17 cellular contexts compared by ENCODE assay signal in genomic region chr2:154945977-154946376, GRCh38.
DNase-seq lines count a peak whose midpoint lies in the region; FAIRE-seq and TF ChIP-seq lines count a peak whose summit lies in the region.
"Had no signal": no experiment of that assay in that cellular context is flagged by ENCODE, and none has a peak within 500 bp of the region (broad histone marks: within the 10 kb centered on the region; RNA-seq: fewer than 3 reads in every experiment).

No MANE protein-coding gene starts in this region.

- H3K79me1 ChIP-seq in H1 (ENCODE audit: low read depth, low read length) = no peaks in the 10 kb centered on the region

- H2BK20ac ChIP-seq in H1 (ENCODE audit: low read length) = no peak overlapping the region

- no peaks in the 10 kb centered on the region for H3K23me2 ChIP-seq in H1 (ENCODE audit: low read depth, low read length)

- TF ChIP-seq CTCF in H1 (IDR thresholded peaks at IDR 0.05; ENCODE audit: control extremely low read depth in 1 of 3, insufficient read depth in 1 of 3, low read depth in 1 of 3, low read length in 3 of 3) (no peak), dorsolateral prefrontal cortex (IDR thresholded peaks at IDR 0.05 in 54 of 56, conservative IDR thresholded peaks at IDR 0.05 in 2 of 56; ENCODE audit: low read depth in 1 of 56, partially characterized antibody in 56 of 56) (no peak)

- H3K18ac ChIP-seq in H1 (ENCODE audit: extremely low read depth, low read length) = no peak overlapping the region

- H2BK15ac ChIP-seq in H1 (ENCODE audit: low read length) = no peak overlapping the region

- no peaks in the 10 kb centered on the region for H4K20me1 ChIP-seq in H1 (replicated peaks in 1 of 2; ENCODE audit: control insufficient read depth in 1 of 2, insufficient read depth in 2 of 2, low read length in 2 of 2)
- H4K20me1 ChIP-seq: BLaER1 had no signal

- H3K23ac ChIP-seq in H1 (ENCODE audit: insufficient read length) = no peak overlapping the region

- intact Hi-C loops in dorsolateral prefrontal cortex (cut with DNase I) = no loop called here

- no peaks in the 10 kb centered on the region for H3K79me2 ChIP-seq in H1 (ENCODE audit: control insufficient read depth in 1 of 2, insufficient read depth in 2 of 2, low read length in 2 of 2)

- H3K4me1 ChIP-seq in H1 (replicated peaks in 1 of 4; ENCODE audit: control insufficient read depth in 3 of 4, insufficient read depth in 4 of 4, low read length in 3 of 4) = no peaks in the 10 kb centered on the region
- H3K4me1 ChIP-seq: A549, BLaER1 had no signal

- H3K4me3 ChIP-seq in H1 (ENCODE audit: extremely low read depth in 1 of 4, insufficient read depth in 2 of 4, low read depth in 3 of 4, low read length in 4 of 4) (no peak overlapping the region), dorsolateral prefrontal cortex (no peak overlapping the region)
- H3K4me3 ChIP-seq: A549, BLaER1 had no signal

- H2AFZ ChIP-seq in H1 (ENCODE audit: low read length) = no peak overlapping the region

- H4K5ac ChIP-seq in H1 (ENCODE audit: insufficient read length, low read depth, low read length) = no peak overlapping the region

- H4K91ac ChIP-seq in H1 (replicated peaks; ENCODE audit: insufficient read length, low read length) = no peak overlapping the region

- FAIRE-seq in H1 (lab: Jason Lieb, UNC) = no peak
- FAIRE-seq: A549, G401.6, GM12891, GM19239 had no signal

- no peak for TF ChIP-seq RAD21 in H1 (IDR thresholded peaks at IDR 0.05 in 1 of 2, conservative IDR thresholded peaks at IDR 0.05 in 1 of 2; ENCODE audit: low read depth in 2 of 2, low read length in 2 of 2)

- WGBS in H1 (ENCODE audit: extremely low coverage in 1 of 2, insufficient coverage in 1 of 2, insufficient read length in 1 of 2, insufficient replicate concordance in 2 of 2, low coverage in 1 of 2, low lambda C conversion rate in 2 of 2, missing lambda C conversion rate in 1 of 2), 2 experiments = 74% methylated on average over 1 of the region's 1 CpG; no CpG with 5 or more reads in 1 of the 2 experiments

- no peak overlapping the region for H4K8ac ChIP-seq in H1 (ENCODE audit: extremely low read depth, insufficient read depth, low read length)

- TF ChIP-seq POLR2A in H1 (IDR thresholded peaks at IDR 0.05; ENCODE audit: control extremely low read depth in 1 of 2, low read depth in 2 of 2, low read length in 2 of 2) = no peak

- H3K36me3 ChIP-seq in H1 (ENCODE audit: control insufficient read depth in 2 of 4, insufficient read depth in 4 of 4, low read length in 3 of 4) = no peaks in the 10 kb centered on the region
- H3K36me3 ChIP-seq: BLaER1 had no signal

- no peaks in the 10 kb centered on the region; a peak in 2 of 7 replicates for H3K27me3 ChIP-seq in H1 (replicated peaks in 1 of 4; ENCODE audit: control insufficient read depth in 3 of 4, extremely low read depth in 1 of 4, insufficient read depth in 3 of 4, low read length in 3 of 4)
- H3K27me3 ChIP-seq in dorsolateral prefrontal cortex = no peaks in the 10 kb centered on the region
- H3K27me3 ChIP-seq: BLaER1 had no signal

- POLR2A ChIA-PET in H1 (lab: Charles Lee; ENCODE audit: partially characterized antibody) = no interaction called here

- H3K9me3 ChIP-seq in H1 (ENCODE audit: insufficient read depth in 2 of 2, low read depth in 1 of 2, low read length in 1 of 2) = no peaks in the 10 kb centered on the region
- H3K9me3 ChIP-seq: A549, BLaER1 had no signal

- H3K4me2 ChIP-seq in H1 (ENCODE audit: insufficient read depth in 1 of 2, low read depth in 2 of 2, low read length in 2 of 2) = no peak overlapping the region
- H3K4me2 ChIP-seq: A549, BLaER1, KMS-11 had no signal

- CTCF ChIA-PET in H1 (lab: Charles Lee; ENCODE audit: partially characterized antibody) = interaction anchor here (1.3 kb wide), 1 partner anchor 14 kb away, joined by 3 read pairs; no protein-coding TSS in a partner anchor

- no peak for TF ChIP-seq EP300 in H1 (IDR thresholded peaks at IDR 0.05; ENCODE audit: borderline replicate concordance in 1 of 2, low read depth in 2 of 2, low read length in 2 of 2)

- H2BK120ac ChIP-seq in H1 (replicated peaks; ENCODE audit: low read depth, low read length) = no peak overlapping the region

- H3K9ac ChIP-seq in H1 (replicated peaks in 1 of 4; ENCODE audit: extremely low read depth in 1 of 4, low read depth in 3 of 4, low read length in 3 of 4) = no peak overlapping the region
- H3K9ac ChIP-seq: BLaER1, KMS-11 had no signal

- H3K4ac ChIP-seq in H1 (replicated peaks; ENCODE audit: insufficient read length, low read depth, low read length) = no peak overlapping the region

- H2BK12ac ChIP-seq in H1 (ENCODE audit: low read depth, low read length) = no peak overlapping the region

- no peak overlapping the region for H3K56ac ChIP-seq in H1 (replicated peaks; ENCODE audit: insufficient read length, low read depth, low read length)

- DNase-seq in NCI-H146 (lab: John Stamatoyannopoulos, UW) = peak; percentile 21
- no peak for DNase-seq in NCI-H146 treated with DMSO at 0.1 percent for 48 hours (lab: John Stamatoyannopoulos, UW; ENCODE audit: unreplicated experiment)
- DNase-seq in NCI-H2227 (lab: John Stamatoyannopoulos, UW; ENCODE audit: unreplicated experiment) = peak; percentile 52
- no peak for DNase-seq in H1 (ENCODE audit: low read depth in 1 of 2, low spot score in 2 of 2)
- no peak for DNase-seq in stimulated activated naive CD4-positive, alpha-beta T cell (lab: John Stamatoyannopoulos, UW)
- DNase-seq in dorsolateral prefrontal cortex = no peak
- no peak for DNase-seq in substantia nigra (lab: John Stamatoyannopoulos, UW)
- DNase-seq: CD4-positive, alpha-beta memory T cell; GOT3; H9 had no signal

- no peak overlapping the region for H3K14ac ChIP-seq in H1 (ENCODE audit: insufficient read length)

- H2BK5ac ChIP-seq in H1 (ENCODE audit: low read depth, low read length) = no peak overlapping the region

- no peak overlapping the region for H2AK5ac ChIP-seq in H1 (ENCODE audit: low read depth, low read length)

- H3K27ac ChIP-seq in H1 (ENCODE audit: low read depth, low read length) = no peak overlapping the region
- no peak overlapping the region for H3K27ac ChIP-seq in dorsolateral prefrontal cortex
- H3K27ac ChIP-seq in substantia nigra (ENCODE audit: low read depth, low read length, poor library complexity, severe bottlenecking) = no peak overlapping the region
- H3K27ac ChIP-seq: 22Rv1, A549, BLaER1, KMS-11 had no signal

TF ChIP-seq in H1, 55 proteins besides CTCF, POLR2A, EP300 and RAD21:
- TF ChIP-seq EGR1 (IDR thresholded peaks at IDR 0.05; ENCODE audit: borderline replicate concordance, low read depth, low read length) (no peak), NANOG (IDR thresholded peaks at IDR 0.05; ENCODE audit: insufficient read depth, low read depth, low read length, poor library complexity, severe bottlenecking) (peak; percentile 61), EZH2 (IDR thresholded peaks at IDR 0.05; ENCODE audit: low read depth, low read length, severe bottlenecking) (no peak)

Comparison
In these comparisons a context has a peak if more than half of its experiments do, and no peak if none do; other contexts are left out.
1. DNase-seq: peak in NCI-H146 (single experiment) and NCI-H2227 (single experiment); none in NCI-H146 treated with DMSO at 0.1 percent for 48 hours (single experiment), H1 (0 of 2), stimulated activated naive CD4-positive, alpha-beta T cell (0 of 6), dorsolateral prefrontal cortex (0 of 10) and substantia nigra (0 of 49).